In the genomic region with DNA sequence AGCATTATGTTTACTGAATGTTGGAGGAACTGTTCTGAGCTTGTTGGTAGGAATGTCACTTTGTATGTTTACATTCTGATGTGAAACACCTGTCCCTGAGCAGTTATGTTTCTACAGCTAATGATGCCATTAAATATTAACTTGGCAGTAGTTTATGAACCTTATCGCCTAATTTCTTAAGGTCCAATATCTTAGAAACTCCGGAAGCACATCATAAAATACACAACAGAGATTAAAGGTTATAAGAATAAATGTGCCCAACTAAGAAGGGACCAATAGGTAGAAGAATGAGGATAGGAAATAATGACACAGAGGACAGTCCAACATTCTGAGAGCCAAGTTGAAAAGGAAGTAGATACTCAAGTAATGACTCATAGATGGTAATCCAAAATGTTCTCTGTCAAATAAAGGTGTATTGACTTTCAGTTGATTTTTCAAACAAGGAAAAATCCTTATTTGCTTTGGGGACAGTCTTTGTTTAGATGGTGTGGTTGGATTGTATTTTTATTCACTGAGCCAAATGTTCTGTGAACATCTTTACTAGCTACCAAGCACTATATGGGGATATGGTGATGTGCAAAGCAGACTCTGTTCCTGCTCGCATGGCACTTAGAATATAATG, we compare ENCODE assay signal across 9 cellular contexts. TPM values are rescaled to one million over a fixed set of nuclear protein-coding genes. Genes with fewer than 3 reads are reported as not detected.
DNase-seq lines count a peak whose midpoint lies in the region; ATAC-seq and TF ChIP-seq lines count a peak whose summit lies in the region.
"Had no signal": no experiment of that assay in that cellular context is flagged by ENCODE, and none has a peak within 500 bp of the region (broad histone marks: within the 10 kb centered on the region; RNA-seq: fewer than 3 reads in every experiment).

No MANE protein-coding gene starts in this region.

- no peaks in the 10 kb centered on the region for H3K9me3 ChIP-seq in gastroesophageal sphincter
- no peaks in the 10 kb centered on the region for H3K9me3 ChIP-seq in CD4-positive, alpha-beta T cell (ENCODE audit: control insufficient read depth, low read length)

- intact Hi-C loops in posterior vena cava (cut with DNase I), result loop anchor here in 1 of 2 donors (10.0 kb wide), 1 partner anchor 51 kb away; no protein-coding TSS in a partner anchor
- intact Hi-C loops in CD4-positive, alpha-beta T cell (cut with DNase I, micrococcal nuclease), result no loop called here

- H3K4me1 ChIP-seq in gastroesophageal sphincter, result peaks cover 0 to 29% (median 5%) of the 10 kb centered on the region in 3 donors

- H3K4me1 Mint-ChIP-seq in CD4-positive, alpha-beta T cell (ENCODE audit: low read depth), result peaks cover 65% of the 10 kb centered on the region

- H3K27ac Mint-ChIP-seq in CD4-positive, alpha-beta T cell, result no peak overlapping the region
- H3K27ac Mint-ChIP-seq: T-helper 1 cell treated with Interleukin-12 subunit alpha and Interleukin-12 subunit beta and Interleukin-4 antibody, amounts not matched to agents 30 μg/mL and 1 μg/mL, for 36 hours had no signal

- H3K9me3 Mint-ChIP-seq in CD4-positive, alpha-beta T cell, result no peaks in the 10 kb centered on the region
- H3K9me3 Mint-ChIP-seq: T-helper 1 cell treated with Interleukin-12 subunit alpha and Interleukin-12 subunit beta and Interleukin-4 antibody, amounts not matched to agents 30 μg/mL and 1 μg/mL, for 36 hours had no signal

- TF ChIP-seq EP300 in gastroesophageal sphincter (IDR thresholded peaks at IDR 0.05), result no peak

- H3K27me3 ChIP-seq in gastroesophageal sphincter, result no peaks in the 10 kb centered on the region
- no peaks in the 10 kb centered on the region for H3K27me3 ChIP-seq in CD4-positive, alpha-beta T cell (ENCODE audit: control insufficient read depth, insufficient read depth, low read length)

- ATAC-seq in HG02938 (IDR thresholded peaks at IDR 0.05; ENCODE audit: unreplicated experiment) (peak; percentile 77), gastroesophageal sphincter (peak; percentile 51)
- ATAC-seq in CD4-positive, alpha-beta T cell (ENCODE audit: poor library complexity), result no peak

- WGBS in gastroesophageal sphincter (ENCODE audit: low coverage in 1 of 2), 2 donors, result 32 to 37% methylated on average over 3 of the region's 3 CpGs

- H3K4me3 Mint-ChIP-seq in CD4-positive, alpha-beta T cell, result no peak overlapping the region
- H3K4me3 Mint-ChIP-seq: T-helper 1 cell treated with Interleukin-12 subunit alpha and Interleukin-12 subunit beta and Interleukin-4 antibody, amounts not matched to agents 30 μg/mL and 1 μg/mL, for 36 hours had no signal

- H3K36me3 Mint-ChIP-seq in CD4-positive, alpha-beta T cell (ENCODE audit: low read depth), result peaks cover 52% of the 10 kb centered on the region

- no peaks in the 10 kb centered on the region for H3K36me3 ChIP-seq in gastroesophageal sphincter

- CTCF ChIA-PET in CD4-positive, alpha-beta T cell (lab: Charles Lee), result no interaction called here

- POLR2A ChIA-PET in CD4-positive, alpha-beta T cell (lab: Charles Lee), result interaction anchor here (0.5 kb wide), 1 partner anchor 593 kb away, joined by 3 read pairs; no protein-coding TSS in a partner anchor

- no peak for TF ChIP-seq POLR2A in gastroesophageal sphincter (IDR thresholded peaks at IDR 0.05)

- H3K4me3 ChIP-seq in gastroesophageal sphincter, result no peak overlapping the region

- TF ChIP-seq CTCF in gastroesophageal sphincter (IDR thresholded peaks at IDR 0.05), result no peak
- TF ChIP-seq CTCF in CD4-positive, alpha-beta T cell (IDR thresholded peaks at IDR 0.05), result no peak

- DNase-seq in NCI-H1105 treated with DMSO at 0.1 percent for 48 hours (lab: John Stamatoyannopoulos, UW) (peak; percentile 45), NCI-H1105 (lab: John Stamatoyannopoulos, UW) (no peak), OCI-M1 (lab: John Stamatoyannopoulos, UW) (peak; percentile 42), posterior vena cava (ENCODE audit: low spot score) (no peak)
- DNase-seq in stimulated activated CD4-positive, alpha-beta T cell treated with anti-CD3 and anti-CD28 coated beads, Interleukin-2, amount 100 ng/mL, for 24 hours, result no peak
- no peak for DNase-seq in CD4-positive, alpha-beta T cell

- peak overlapping the region in 1 of 4 donors; percentile 12 for H3K27ac ChIP-seq in gastroesophageal sphincter
- no peak overlapping the region for H3K27ac ChIP-seq in CD4-positive, alpha-beta T cell (ENCODE audit: low read depth, low read length)

- no peaks in the 10 kb centered on the region for H3K27me3 Mint-ChIP-seq in CD4-positive, alpha-beta T cell

RNA-seq across cellular contexts. Expression of a gene that starts 31.9 kb away (rescaled TPM):
- total RNA-seq in gastroesophageal sphincter, result 100 to 1,000 TPM in 1 of 4 donors, 10 to 100 TPM in 3; 22.3 to 220 (median 38.5) TPM
- 10 to 100 TPM; 20.9 to 36.0 TPM for total RNA-seq in posterior vena cava
- total RNA-seq in CD4-positive, alpha-beta T cell, result 10 to 100 TPM; 46.0 to 56.0 TPM

Comparison
In these comparisons a context has a peak if more than half of its experiments do, and no peak if none do; other contexts are left out.
1. DNase-seq: peak in NCI-H1105 treated with DMSO at 0.1 percent for 48 hours (single experiment) and OCI-M1 (single experiment); none in NCI-H1105 (single experiment), posterior vena cava (single experiment), stimulated activated CD4-positive, alpha-beta T cell treated with anti-CD3 and anti-CD28 coated beads, Interleukin-2, amount 100 ng/mL, for 24 hours (0 of 2) and CD4-positive, alpha-beta T cell (0 of 10).